In genomic region chr10:767794-768193, GRCh38 we compare ENCODE assay signal across 31 cellular contexts.
"Had no signal": no experiment of that assay in that cellular context is flagged by ENCODE, and none has a peak within 500 bp of the region (broad histone marks: within the 10 kb centered on the region; RNA-seq: fewer than 3 reads in every experiment).

No MANE protein-coding gene starts in this region.

- H3K27ac ChIP-seq: KMS-11 had no signal

- H3K9ac ChIP-seq: KMS-11 had no signal

- H3K4me3 ChIP-seq: MG63 had no signal

- H3K36me3 ChIP-seq: MG63 had no signal

- DNase-seq: Karpas-422, Kasumi-1, KG1, MG63, MM.1S, MV-4-11, NCI-H1048, NCI-H1092, NCI-H1092 treated with DMSO at 0.1 percent for 48 hours, NCI-H1105, NCI-H1105 treated with DMSO at 0.1 percent for 48 hours, NCI-H1417, NCI-H1417 treated with DMSO at 0.1 percent for 48 hours, NCI-H1436, NCI-H1436 treated with DMSO at 0.1 percent for 48 hours, NCI-H146, NCI-H1694, NCI-H1694 treated with DMSO at 0.1 percent for 48 hours, NCI-H187, NCI-H187 treated with DMSO at 0.1 percent for 48 hours, NCI-H1930, NCI-H2029 treated with DMSO at 0.1 percent for 48 hours, NCI-H2081, NCI-H2081 treated with DMSO at 0.1 percent for 48 hours, NCI-H2107, NCI-H2227 treated with DMSO at 0.1 percent for 48 hours, NCI-H226, NCI-H345, NCI-H510A, NCI-H510A treated with DMSO at 0.1 percent for 48 hours had no signal

- H3K4me2 ChIP-seq: KMS-11 had no signal
